9 cellular contexts compared by ENCODE assay signal in the genomic region with DNA sequence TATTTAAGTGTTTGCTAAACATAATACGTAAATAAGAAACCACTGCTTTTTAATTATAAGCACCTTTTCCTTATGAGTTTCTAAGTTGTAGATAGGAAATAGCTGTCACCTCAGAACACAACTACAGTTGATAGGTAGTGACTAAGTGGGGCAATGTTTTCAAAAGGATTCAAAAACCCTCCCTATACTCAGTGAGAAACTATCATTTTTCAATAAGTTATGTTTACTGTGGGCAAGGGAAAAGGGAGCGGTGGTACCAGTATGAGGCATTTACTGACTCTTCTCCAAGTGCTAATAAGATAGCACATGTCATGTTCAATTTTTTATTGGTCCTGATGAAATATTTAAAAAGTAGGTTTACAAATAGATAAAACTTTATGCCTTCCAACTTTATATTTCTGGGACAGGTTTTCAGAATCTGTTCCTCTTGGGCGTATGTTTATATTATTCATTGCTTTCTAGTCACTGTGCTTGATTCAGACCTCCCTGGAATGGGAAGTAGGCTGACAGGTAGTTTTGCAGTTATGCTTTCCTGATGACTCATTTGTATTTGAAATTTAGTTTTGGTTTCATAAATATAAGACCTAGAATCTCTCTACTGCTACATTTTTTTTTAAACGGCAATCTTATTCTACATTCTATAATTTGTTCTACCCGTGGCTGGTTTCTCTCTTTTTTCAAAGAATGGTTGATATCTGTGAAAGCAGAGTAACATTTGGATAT.
DNase-seq lines count a peak whose midpoint lies in the region; ATAC-seq and TF ChIP-seq lines count a peak whose summit lies in the region.
"Had no signal": no experiment of that assay in that cellular context is flagged by ENCODE, and none has a peak within 500 bp of the region (broad histone marks: within the 10 kb centered on the region; RNA-seq: fewer than 3 reads in every experiment).

No MANE protein-coding gene starts in this region.

- H3F3A ChIP-seq in PC-3 (ENCODE audit: low read length, unreplicated experiment), result no peaks in the 10 kb centered on the region

- DNase-seq in GM12864 (ENCODE audit: low read depth) (peak; percentile 10), PC-3 (peak; percentile 57), left lung (no peak), KG1 (lab: John Stamatoyannopoulos, UW) (no peak), NAMALWA (ENCODE audit: low spot score) (no peak), NCI-H345 treated with DMSO at 0.1 percent for 48 hours (lab: John Stamatoyannopoulos, UW; ENCODE audit: unreplicated experiment) (no peak)
- DNase-seq: Caco-2 had no signal

- TF ChIP-seq CTCF in GM12864 (IDR thresholded peaks at IDR 0.05; ENCODE audit: low read depth, low read length, missing control alignments), result no peak
- no peak for TF ChIP-seq CTCF in PC-3 (conservative IDR thresholded peaks at IDR 0.05; ENCODE audit: low read depth, low read length)
- no peak for TF ChIP-seq CTCF in left lung (IDR thresholded peaks at IDR 0.05)

- no peaks in the 10 kb centered on the region for H4K20me1 ChIP-seq in PC-3 (ENCODE audit: low read length)

- no TSS peak for BruUV-seq in PC-3 (replicated peaks; lab: Mats Ljungman, UMichigan)

- no peaks in the 10 kb centered on the region for H3K9me2 ChIP-seq in PC-3 (replicated peaks; ENCODE audit: low read length)

- ATAC-seq in GM19438 (IDR thresholded peaks at IDR 0.05; ENCODE audit: low read depth, unreplicated experiment), result peak; percentile 98
- peak; percentile 89 for ATAC-seq in HG02981 (IDR thresholded peaks at IDR 0.05; ENCODE audit: unreplicated experiment)
- ATAC-seq in PC-3, result peak; percentile 87
- no peak for ATAC-seq in left lung

- H3K4me1 ChIP-seq in PC-3 (ENCODE audit: insufficient read depth, low read length) (peaks cover 15% of the 10 kb centered on the region), left lung (no peaks in the 10 kb centered on the region)
- H3K4me1 ChIP-seq: Caco-2 had no signal

- H3K36me3 ChIP-seq in PC-3 (ENCODE audit: low read depth, low read length) (no peaks in the 10 kb centered on the region), left lung (no peaks in the 10 kb centered on the region)

- CTCF ChIA-PET in PC-3 (lab: Charles Lee), result no interaction called here

- H3K27ac ChIP-seq in PC-3 (ENCODE audit: low read length), result no peak overlapping the region; the same call in 1 of the 2 replicates
- no peak overlapping the region for H3K27ac ChIP-seq in left lung

- H3K27me3 ChIP-seq in PC-3 (ENCODE audit: low read length) (no peaks in the 10 kb centered on the region), left lung (no peaks in the 10 kb centered on the region)

- H3K9me3 ChIP-seq in PC-3 (ENCODE audit: low read length) (no peaks in the 10 kb centered on the region), left lung (no peaks in the 10 kb centered on the region)
- H3K9me3 ChIP-seq: Caco-2 had no signal

- intact Hi-C loops in PC-3 (cut with micrococcal nuclease), result no loop called here
- intact Hi-C loops in left lung (cut with DNase I), result no loop called here

- peak overlapping the region; percentile 41 for H2AFZ ChIP-seq in PC-3 (ENCODE audit: low read length)

- no peak overlapping the region for H3K4me3 ChIP-seq in GM12864 (ENCODE audit: low read depth, low read length)
- peak overlapping the region; percentile 55 for H3K4me3 ChIP-seq in PC-3 (ENCODE audit: low read length)
- no peak overlapping the region for H3K4me3 ChIP-seq in left lung

- H3K79me2 ChIP-seq in PC-3 (ENCODE audit: low read length), result no peaks in the 10 kb centered on the region

- no peak overlapping the region for H3K9ac ChIP-seq in PC-3 (ENCODE audit: low read length)

- peak overlapping the region; percentile 73 for H3K4me2 ChIP-seq in PC-3 (ENCODE audit: low read length)

- POLR2A ChIA-PET in PC-3 (lab: Charles Lee; ENCODE audit: unreplicated experiment), result no interaction called here

Comparison
In these comparisons a context has a peak if more than half of its experiments do, and no peak if none do; other contexts are left out.
1. DNase-seq: peak in GM12864 (single experiment) and PC-3 (single experiment); none in left lung (0 of 2), KG1 (single experiment), NAMALWA (single experiment) and NCI-H345 treated with DMSO at 0.1 percent for 48 hours (single experiment).